Comparison of ENCODE assay signal across 30 cellular contexts in the genomic region with DNA sequence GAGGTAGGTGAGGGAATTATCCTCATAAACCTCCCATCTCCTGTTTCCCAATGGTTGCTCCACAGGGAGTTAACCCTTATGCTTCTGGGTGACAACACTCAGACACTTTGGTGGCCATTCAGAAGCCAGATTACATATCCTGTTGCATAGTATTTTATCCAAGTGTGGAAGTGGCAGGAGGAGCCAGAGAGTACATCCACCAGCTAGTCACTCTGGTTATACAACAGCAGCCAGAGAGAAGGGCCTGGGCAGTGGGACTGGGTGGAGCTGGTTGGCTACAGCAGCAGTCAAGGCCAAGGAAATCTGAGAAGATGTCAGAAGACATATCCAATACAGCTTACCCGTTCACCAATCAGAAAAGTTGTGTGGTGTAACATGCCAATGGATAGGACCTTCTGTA.
"Had no signal": no experiment of that assay in that cellular context is flagged by ENCODE, and none has a peak within 500 bp of the region (broad histone marks: within the 10 kb centered on the region; RNA-seq: fewer than 3 reads in every experiment).

No MANE protein-coding gene starts in this region.

- H3K4me1 ChIP-seq: foreskin keratinocyte, gastrocnemius medialis, heart right ventricle had no signal

- H3K27me3 Mint-ChIP-seq: activated B cell treated with CpG ODN at 0.5 μM for 24 hours; activated CD8-positive, alpha-beta T cell treated with anti-CD3 and anti-CD28 coated beads for 36 hours; activated naive CD8-positive, alpha-beta T cell had no signal

- H3K4me1 Mint-ChIP-seq: activated B cell treated with CpG ODN at 0.5 μM for 24 hours; activated T-helper 17 cell treated with anti-CD3 and anti-CD28 coated beads, Interleukin-2, amount 50 U/mL, for 72 hours had no signal

- H3K36me3 ChIP-seq: esophagus muscularis mucosa, gastrocnemius medialis, heart right ventricle had no signal

- H3K4me2 ChIP-seq: hepatocyte had no signal

- H3K79me2 ChIP-seq: hepatocyte had no signal

- H3K36me3 Mint-ChIP-seq: activated naive CD8-positive, alpha-beta T cell had no signal

- H3K27ac ChIP-seq: esophagus muscularis mucosa, foreskin keratinocyte, gastrocnemius medialis, heart right ventricle, hepatocyte, VCaP had no signal

- H2AFZ ChIP-seq: hepatocyte had no signal

- H3K27me3 ChIP-seq: esophagus muscularis mucosa, foreskin keratinocyte, gastrocnemius medialis, hepatocyte had no signal

- H3K4me3 Mint-ChIP-seq: activated B cell treated with CpG ODN at 0.5 μM for 24 hours; activated CD8-positive, alpha-beta T cell treated with anti-CD3 and anti-CD28 coated beads for 36 hours; activated naive CD8-positive, alpha-beta T cell; activated T-cell treated with anti-CD3 and anti-CD28 coated beads, Interleukin-2, amount 50 U/mL, for 4 hours; activated T-helper 17 cell treated with anti-CD3 and anti-CD28 coated beads, Interleukin-2, amount 50 U/mL, for 72 hours; effector memory CD8-positive, alpha-beta T cell had no signal

- DNase-seq: activated B cell treated with CpG ODN at 0.5 μM for 24 hours; activated CD4-positive, alpha-beta T cell treated with anti-CD3 and anti-CD28 coated beads for 48 hours; activated CD4-positive, alpha-beta T cell treated with anti-CD3 and anti-CD28 coated beads, Interleukin-2, amount 50 U/mL, for 1 hour; activated CD4-positive, alpha-beta T cell treated with anti-CD3 and anti-CD28 coated beads, Interleukin-2, amount 50 U/mL, for 48 hours; activated CD8-positive, alpha-beta memory T cell treated with anti-CD3 and anti-CD28 coated beads for 24 hours; activated CD8-positive, alpha-beta T cell treated with anti-CD3 and anti-CD28 coated beads for 36 hours; activated effector memory CD4-positive, alpha-beta T cell treated with Interleukin-2 at 50 U/mL for 16 hours; activated gamma-delta T cell treated with Interleukin-2 at 50 U/mL for 16 hours; activated naive CD4-positive, alpha-beta T cell treated with anti-CD3 and anti-CD28 coated beads, Interleukin-2, amount 50 U/mL, for 16 hours; activated naive CD4-positive, alpha-beta T cell treated with Interleukin-2 at 50 U/mL for 16 hours; activated T-cell treated with anti-CD3 and anti-CD28 coated beads, Interleukin-2, amount 50 U/mL, for 4 hours; amniotic stem cell; anterior cingulate cortex; caudate nucleus; cortex of kidney; dermis blood vessel endothelial cell; effector CD4-positive, alpha-beta T cell; effector memory CD8-positive, alpha-beta T cell; erythroblast; foreskin keratinocyte; gastrocnemius medialis; glutamatergic neuron; heart right ventricle; T-helper 2 cell had no signal

- H3K9me3 Mint-ChIP-seq: activated B cell treated with CpG ODN at 0.5 μM for 24 hours; activated CD8-positive, alpha-beta T cell treated with anti-CD3 and anti-CD28 coated beads for 36 hours; activated T-cell treated with anti-CD3 and anti-CD28 coated beads, Interleukin-2, amount 50 U/mL, for 4 hours; activated T-helper 17 cell treated with anti-CD3 and anti-CD28 coated beads, Interleukin-2, amount 50 U/mL, for 72 hours; effector memory CD8-positive, alpha-beta T cell had no signal

- H3K4me3 ChIP-seq: esophagus muscularis mucosa, gastrocnemius medialis, heart right ventricle, hepatocyte had no signal

- ATAC-seq: activated CD4-positive, CD25-positive, alpha-beta regulatory T cell treated with anti-CD3 and anti-CD28 coated beads, Interleukin-2, amount 50 U/mL, for 24 hours; activated CD8-positive, alpha-beta T cell treated with anti-CD3 and anti-CD28 coated beads for 36 hours; activated T-cell treated with anti-CD3 and anti-CD28 coated beads, Interleukin-2, amount 50 U/mL, for 4 hours; activated T-helper 17 cell treated with anti-CD3 and anti-CD28 coated beads, Interleukin-2, amount 50 U/mL, for 72 hours; effector memory CD8-positive, alpha-beta T cell; foreskin keratinocyte; gastrocnemius medialis; heart right ventricle had no signal

- H3K27ac Mint-ChIP-seq: activated B cell treated with CpG ODN at 0.5 μM for 24 hours; activated CD8-positive, alpha-beta T cell treated with anti-CD3 and anti-CD28 coated beads for 36 hours; activated naive CD8-positive, alpha-beta T cell; activated T-helper 17 cell treated with anti-CD3 and anti-CD28 coated beads, Interleukin-2, amount 50 U/mL, for 72 hours; effector memory CD8-positive, alpha-beta T cell had no signal
